In the genomic region with DNA sequence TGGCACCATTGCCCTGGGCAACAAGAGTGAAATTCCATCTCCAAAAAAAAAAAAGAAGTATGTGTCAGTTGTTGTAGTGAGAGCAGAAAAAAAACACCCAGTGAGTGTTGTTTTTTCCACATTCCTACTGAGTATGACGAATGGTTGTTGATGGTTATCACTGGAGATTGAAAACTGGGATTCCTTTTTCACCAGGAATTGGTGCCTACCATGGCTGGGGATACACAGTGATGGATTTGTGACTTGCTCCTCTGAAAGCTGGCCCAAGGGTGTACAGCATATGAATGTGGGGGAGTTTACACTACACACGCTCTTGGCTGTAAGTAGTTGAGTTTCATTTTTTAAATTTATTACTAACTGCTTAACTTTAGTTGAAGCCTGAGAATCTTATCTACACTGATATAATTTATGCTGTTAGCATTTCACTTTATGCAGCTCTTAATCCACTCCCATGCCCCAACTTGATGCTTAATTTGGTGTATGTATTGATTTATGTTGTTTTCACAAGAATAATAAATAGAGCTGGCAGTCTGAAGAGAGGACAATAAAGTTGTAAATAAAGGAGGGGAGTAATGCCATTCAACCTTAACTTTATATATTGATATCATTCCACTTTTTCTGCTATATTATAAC, we compare ENCODE assay signal across 21 cellular contexts. TPM values are rescaled to one million over a fixed set of nuclear protein-coding genes. Genes with fewer than 3 reads are reported as not detected.
DNase-seq lines count a peak whose midpoint lies in the region; ATAC-seq, FAIRE-seq and TF ChIP-seq lines count a peak whose summit lies in the region.
"Had no signal": no experiment of that assay in that cellular context is flagged by ENCODE, and none has a peak within 500 bp of the region (broad histone marks: within the 10 kb centered on the region; RNA-seq: fewer than 3 reads in every experiment).

No MANE protein-coding gene starts in this region.

- no peak for TF ChIP-seq RAD21 in K562 (CRISPR knock-in tag; conservative IDR thresholded peaks at IDR 0.05 in 1 of 2, IDR thresholded peaks at IDR 0.05 in 1 of 2)

- no peak for FAIRE-seq in HTR-8/SVneo (lab: Jason Lieb, UNC)
- FAIRE-seq in K562 (lab: Jason Lieb, UNC) = no peak
- FAIRE-seq: A549 had no signal

- POLR2A ChIA-PET in AG04449 (lab: Yijun Ruan, JAX) (no interaction called here), K562 (lab: Yijun Ruan, JAX) (no interaction called here)

- H3K27me3 ChIP-seq in K562 (ENCODE audit: control insufficient read depth in 2 of 2, insufficient read depth in 2 of 2, low read length in 2 of 2) = no peaks in the 10 kb centered on the region
- H3K27me3 ChIP-seq: gastrocnemius medialis, neutrophil, transverse colon had no signal

- ATAC-seq in K562 = peak; percentile 14; the same call in 1 of the 3 replicates
- ATAC-seq: A549; gastrocnemius medialis; left colon; right cardiac atrium; stimulated activated naive B cell treated with anti-CD40 and anti-IgM and Interleukin-4, amounts not matched to agents 10 μg/mL and 1 μg/mL and 100 μg/mL, for 72 hours had no signal

- H3K36me3 ChIP-seq in K562 (ENCODE audit: control insufficient read depth, insufficient read depth, low read length) = no peaks in the 10 kb centered on the region
- H3K36me3 ChIP-seq: gastrocnemius medialis, neutrophil, transverse colon had no signal

- no peaks in the 10 kb centered on the region for H3K9me1 ChIP-seq in K562 (ENCODE audit: control insufficient read depth, insufficient read depth, low read length)

- intact Hi-C loops in K562 (cut with micrococcal nuclease) = no loop called here

- no peak overlapping the region; the same call in 1 of the 2 replicates for H3K4me2 ChIP-seq in K562 (ENCODE audit: insufficient read depth, low read length)
- H3K4me2 ChIP-seq: A549 had no signal

- H4K20me1 ChIP-seq in K562 (replicated peaks; ENCODE audit: control insufficient read depth, insufficient read depth, low read length) = no peaks in the 10 kb centered on the region

- H3K79me2 ChIP-seq in K562 (ENCODE audit: control insufficient read depth, insufficient read depth, low read length) = no peaks in the 10 kb centered on the region

- peaks cover 4 to 44% of the 10 kb centered on the region in 2 experiments; a peak in 4 of 5 replicates for H3K4me1 ChIP-seq in K562 (replicated peaks in 1 of 2; ENCODE audit: control insufficient read depth in 2 of 2, insufficient read depth in 2 of 2, low read length in 2 of 2)
- H3K4me1 ChIP-seq: A549, gastrocnemius medialis had no signal

- CTCF ChIA-PET in AG04449 (lab: Yijun Ruan, JAX) = no interaction called here
- CTCF ChIA-PET in K562 (lab: Yijun Ruan, JAX; ENCODE audit: low intra/inter-chr PET ratio) = no interaction called here

- H3K4me3 ChIP-seq in AG04449 (ENCODE audit: low read depth, low read length) = no peak overlapping the region
- no peak overlapping the region for H3K4me3 ChIP-seq in K562
- H3K4me3 ChIP-seq: A549, gastrocnemius medialis, transverse colon had no signal

- DNase-seq in AG04449 (ENCODE audit: low read depth, low spot score) (peak; percentile 33), HTR-8/SVneo (ENCODE audit: insufficient read length, low spot score) (peak; percentile 58), K562 (ENCODE audit: extremely low read depth in 1 of 4, low spot score in 3 of 4) (no peak), iris pigment epithelial cell (ENCODE audit: low read depth) (peak; percentile 81), NCI-H2171 treated with DMSO at 0.1 percent for 48 hours (lab: John Stamatoyannopoulos, UW) (no peak), GDM1 (lab: John Stamatoyannopoulos, UW) (no peak), DMS 273 (lab: John Stamatoyannopoulos, UW; ENCODE audit: unreplicated experiment) (no peak)
- DNase-seq in central memory CD4-positive, alpha-beta T cell = no peak
- DNase-seq: activated CD4-positive, CD25-positive, alpha-beta regulatory T cell treated with anti-CD3 and anti-CD28 coated beads, Interleukin-2, amount 50 U/mL, for 72 hours; activated naive CD8-positive, alpha-beta T cell treated with anti-CD3 and anti-CD28 coated beads, Interleukin-2, amount 10 ng/mL, durations not matched to agents 7 days and 5 days; DMS153; gastrocnemius medialis; left colon; NCI-H1105 treated with DMSO at 0.1 percent for 48 hours; NCI-H69; OCI-M1; right cardiac atrium; stimulated activated naive B cell treated with anti-CD40 and anti-IgM and Interleukin-4, amounts not matched to agents 10 μg/mL and 1 μg/mL and 100 μg/mL, for 72 hours; transverse colon had no signal

- no peak for TF ChIP-seq EP300 in K562 (IDR thresholded peaks at IDR 0.05; ENCODE audit: low read length)

- H3K9me3 ChIP-seq in K562 (replicated peaks; ENCODE audit: control insufficient read depth, insufficient read depth, low read depth, low read length) = no peaks in the 10 kb centered on the region
- H3K9me3 ChIP-seq: A549, gastrocnemius medialis, neutrophil, transverse colon had no signal

- BruUV-seq in K562 (replicated peaks; lab: Mats Ljungman, UMichigan) = no TSS peak

- H3K27ac ChIP-seq in K562 (ENCODE audit: extremely low read depth, low read depth, low read length) = no peak overlapping the region
- H3K27ac ChIP-seq: A549, gastrocnemius medialis, neutrophil, transverse colon had no signal

- TF ChIP-seq CTCF in AG04449 (IDR thresholded peaks at IDR 0.05; ENCODE audit: insufficient read depth, low read length, missing control alignments) (no peak), K562 (IDR thresholded peaks at IDR 0.05 in 2 of 3, conservative IDR thresholded peaks at IDR 0.05 in 1 of 3; ENCODE audit: insufficient read depth in 2 of 3, low read depth in 1 of 3, low read length in 3 of 3) (no peak)

- no peak for TF ChIP-seq POLR2A in K562 (conservative IDR thresholded peaks at IDR 0.05)

- H2AFZ ChIP-seq in K562 (ENCODE audit: low read depth, low read length) = 0 out of 2 replicates have a peak overlapping the region, but pooled peaks have one; percentile 12

- no peak overlapping the region for H3K9ac ChIP-seq in K562 (ENCODE audit: insufficient read depth in 1 of 2, low read depth in 2 of 2, low read length in 2 of 2)

- in situ Hi-C loops in K562 (cut with MboI) = no loop called here

- WGBS in K562 (ENCODE audit: insufficient coverage, low coverage, missing lambda C conversion rate) = 39% methylated on average over 2 of the region's 2 CpGs

TF ChIP-seq in K562, 482 proteins besides CTCF, POLR2A, EP300 and RAD21 (continues in another document):
- no peak for TF ChIP-seq ATF1 (CRISPR knock-in tag; IDR thresholded peaks at IDR 0.05)
- TF ChIP-seq ATF1 (tag; IDR thresholded peaks at IDR 0.05) = 0 out of 2 replicates have a peak, but pooled peaks have one; percentile 20
- TF ChIP-seq, protein P1, sequence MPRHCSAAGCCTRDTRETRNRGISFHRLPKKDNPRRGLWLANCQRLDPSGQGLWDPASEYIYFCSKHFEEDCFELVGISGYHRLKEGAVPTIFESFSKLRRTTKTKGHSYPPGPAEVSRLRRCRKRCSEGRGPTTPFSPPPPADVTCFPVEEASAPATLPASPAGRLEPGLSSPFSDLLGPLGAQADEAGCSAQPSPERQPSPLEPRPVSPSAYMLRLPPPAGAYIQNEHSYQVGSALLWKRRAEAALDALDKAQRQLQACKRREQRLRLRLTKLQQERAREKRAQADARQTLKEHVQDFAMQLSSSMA (CRISPR knock-in tag; IDR thresholded peaks at IDR 0.05) = no peak
- TF ChIP-seq RBM22 (IDR thresholded peaks at IDR 0.05; ENCODE audit: low read depth, low read length, poor library complexity, severe bottlenecking) = no peak
- no peak for TF ChIP-seq HDAC8 (tag; IDR thresholded peaks at IDR 0.05)
- TF ChIP-seq ZNF175 (CRISPR knock-in tag; IDR thresholded peaks at IDR 0.05; ENCODE audit: low read depth) = 0 out of 2 replicates have a peak, but pooled peaks have one; percentile 38
- TF ChIP-seq POLR2H (tag; IDR thresholded peaks at IDR 0.05; ENCODE audit: low read depth) = no peak
- TF ChIP-seq ZNF586 (CRISPR knock-in tag; conservative IDR thresholded peaks at IDR 0.05) = no peak
- TF ChIP-seq, protein P2, sequence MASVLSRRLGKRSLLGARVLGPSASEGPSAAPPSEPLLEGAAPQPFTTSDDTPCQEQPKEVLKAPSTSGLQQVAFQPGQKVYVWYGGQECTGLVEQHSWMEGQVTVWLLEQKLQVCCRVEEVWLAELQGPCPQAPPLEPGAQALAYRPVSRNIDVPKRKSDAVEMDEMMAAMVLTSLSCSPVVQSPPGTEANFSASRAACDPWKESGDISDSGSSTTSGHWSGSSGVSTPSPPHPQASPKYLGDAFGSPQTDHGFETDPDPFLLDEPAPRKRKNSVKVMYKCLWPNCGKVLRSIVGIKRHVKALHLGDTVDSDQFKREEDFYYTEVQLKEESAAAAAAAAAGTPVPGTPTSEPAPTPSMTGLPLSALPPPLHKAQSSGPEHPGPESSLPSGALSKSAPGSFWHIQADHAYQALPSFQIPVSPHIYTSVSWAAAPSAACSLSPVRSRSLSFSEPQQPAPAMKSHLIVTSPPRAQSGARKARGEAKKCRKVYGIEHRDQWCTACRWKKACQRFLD (CRISPR knock-in tag; IDR thresholded peaks at IDR 0.05) = no peak; the same call in 1 of the 2 replicates
- TF ChIP-seq NCOA4 (IDR thresholded peaks at IDR 0.05; ENCODE audit: partially characterized antibody) = no peak
- no peak for TF ChIP-seq ZNF23 (CRISPR knock-in tag; IDR thresholded peaks at IDR 0.05)
- no peak for TF ChIP-seq BRD9 (IDR thresholded peaks at IDR 0.05; ENCODE audit: low read depth, partially characterized antibody)
- TF ChIP-seq ZNF384 (IDR thresholded peaks at IDR 0.05; ENCODE audit: low read depth, low read length) = 0 out of 2 replicates have a peak, but pooled peaks have one; percentile 19
- no peak for TF ChIP-seq ETV5 (CRISPR knock-in tag; IDR thresholded peaks at IDR 0.05; ENCODE audit: low read depth)
- no peak for TF ChIP-seq TGIF2 (CRISPR knock-in tag; IDR thresholded peaks at IDR 0.05)

RNA-seq across cellular contexts. Expression of a gene that starts 56.0 kb away (rescaled TPM):
- total RNA-seq in K562 (2011; cell fraction: chromatin; rRNA removed; ENCODE audit: low replicate concordance) = 6.1 and 11.5 TPM in 2 replicates
- total RNA-seq in K562 (2011; cell fraction: nucleolus; rRNA removed) = 3.4 and 6.2 TPM in 2 replicates
- total RNA-seq in K562 (2011; cell fraction: nucleoplasm; rRNA removed) = 3.4 and 4.0 TPM in 2 replicates
- 2.7 and 4.2 TPM in 2 replicates for total RNA-seq in K562 (2014; rRNA removed)
- 1.8 and 2.7 TPM in 2 replicates for total RNA-seq in K562 (2014; rRNA removed; fragmentation: Illumina TruSeq; extraction: Trizol)
- total RNA-seq in K562 (2015; rRNA removed; fragmentation: Illumina TruSeq; extraction: Trizol) = 8.6 and 10.3 TPM in 2 replicates
- 2.1 and 2.5 TPM in 2 replicates for total RNA-seq in K562 (2021)
- 6.6 and 7.2 TPM in 2 replicates for polyA plus RNA-seq in K562 (2011; rRNA removed)
- 3.4 and 4.9 TPM in 2 replicates for polyA plus RNA-seq in K562 (2011; cell fraction: cytosol; rRNA removed)
- 5.9 and 8.1 TPM in 2 replicates for polyA plus RNA-seq in K562 (2011; cell fraction: nucleus; rRNA removed)
- 10.6 and 11.3 TPM in 2 replicates for polyA plus RNA-seq in K562 (2012)
- 1.3 and 2.0 TPM in 2 replicates for polyA plus RNA-seq in K562 (2014; fragmentation: Illumina TruSeq; extraction: Trizol)
- polyA plus RNA-seq in K562 (2014; fragmentation: Nextera tagmentation; extraction: Ambion mirVana) = under 1 TPM; 0.80 to 0.94 TPM
- 2.0 and 3.4 TPM in 2 replicates for polyA plus RNA-seq in K562 (2014; rRNA removed)
- polyA minus RNA-seq in K562 (2011; rRNA and poly(A)+ RNA removed) = 15.8 and 17.1 TPM in 2 replicates
- polyA minus RNA-seq in K562 (2011; cell fraction: cytosol; rRNA and poly(A)+ RNA removed) = 4.4 and 8.6 TPM in 2 replicates
- polyA minus RNA-seq in K562 (2011; cell fraction: nucleus; rRNA and poly(A)+ RNA removed) = 5.4 and 16.2 TPM in 2 replicates
- polyA plus RNA-seq: A549 had no signal

Comparison
In these comparisons a context has a peak if more than half of its experiments do, and no peak if none do; other contexts are left out.
1. DNase-seq: peak in AG04449 (single experiment), HTR-8/SVneo (single experiment) and iris pigment epithelial cell (single experiment); none in K562 (0 of 4), NCI-H2171 treated with DMSO at 0.1 percent for 48 hours (single experiment), GDM1 (single experiment), DMS 273 (single experiment) and central memory CD4-positive, alpha-beta T cell (single experiment).